In the genomic region with DNA sequence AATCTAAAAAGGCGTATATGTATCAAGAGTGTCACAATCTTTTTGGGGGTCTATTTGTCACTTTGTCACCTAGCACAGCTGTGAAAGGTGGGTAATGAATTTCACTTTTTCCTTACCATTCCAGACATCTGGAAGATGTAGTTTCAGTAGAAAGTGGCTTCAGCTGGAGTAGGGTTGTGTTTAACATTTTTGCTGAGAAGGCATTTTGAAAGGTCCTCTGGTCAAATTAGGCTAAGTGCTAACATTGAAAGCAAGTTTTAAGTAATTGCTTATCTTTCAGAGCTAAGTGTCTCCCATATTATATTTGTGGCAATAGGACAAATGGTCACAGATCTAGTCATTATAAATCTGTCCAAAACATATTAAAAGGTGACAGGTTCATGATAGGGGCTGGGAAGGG, we compare ENCODE assay signal across 9 cellular contexts.
"Had no signal": no experiment of that assay in that cellular context is flagged by ENCODE, and none has a peak within 500 bp of the region (broad histone marks: within the 10 kb centered on the region; RNA-seq: fewer than 3 reads in every experiment).

No MANE protein-coding gene starts in this region.

- H3K36me3 ChIP-seq: HAP-1 had no signal

- H3K27me3 Mint-ChIP-seq: IgD-negative memory B cell had no signal

- H3K4me1 ChIP-seq: HAP-1 had no signal

- H3K4me1 Mint-ChIP-seq: GM23338, IgD-negative memory B cell had no signal

- DNase-seq: H7, HFFc6, KBM-7 had no signal

- H3K9me3 Mint-ChIP-seq: GM23338, HFFc6 had no signal

- H3K4me3 ChIP-seq: GM23338, HAP-1 had no signal

- H3K9me3 ChIP-seq: HAP-1 had no signal

- H3K27ac Mint-ChIP-seq: GM23338, HFFc6, IgD-negative memory B cell had no signal

- H3K9ac ChIP-seq: KMS-11 had no signal

- H3K27ac ChIP-seq: HL-60, KMS-11 had no signal

- H3K4me2 ChIP-seq: GM23338, KMS-11 had no signal

- H3K36me3 Mint-ChIP-seq: IgD-negative memory B cell had no signal

- H2AFZ ChIP-seq: GM23338 had no signal

- H3K4me3 Mint-ChIP-seq: GM23338, HFFc6, IgD-negative memory B cell had no signal

- ATAC-seq: GM23338, HCT116 had no signal
